Comparison of ENCODE assay signal across 35 cellular contexts in genomic region chr19:3282564-3282963, GRCh38. TPM values are rescaled to one million over a fixed set of nuclear protein-coding genes. Genes with fewer than 3 reads are reported as not detected.
"Had no signal": no experiment of that assay in that cellular context is flagged by ENCODE, and none has a peak within 500 bp of the region (broad histone marks: within the 10 kb centered on the region; RNA-seq: fewer than 3 reads in every experiment).

No MANE protein-coding gene starts in this region.

- ATAC-seq: activated CD8-positive, alpha-beta T cell treated with anti-CD3 and anti-CD28 coated beads for 36 hours; activated naive CD4-positive, alpha-beta T cell treated with anti-CD3 and anti-CD28 coated beads, Interleukin-2, amount 50 U/mL, for 72 hours; activated T-cell treated with anti-CD3 and anti-CD28 coated beads, Interleukin-2, amount 50 U/mL, for 4 hours; activated T-cell treated with anti-CD3 and anti-CD28 coated beads, Interleukin-2, amount 50 U/mL, for 72 hours; activated T-helper 17 cell treated with anti-CD3 and anti-CD28 coated beads, Interleukin-2, amount 50 U/mL, for 72 hours; body of pancreas had no signal

- DNase-seq: activated B cell treated with CpG ODN at 0.5 μM for 24 hours; activated CD4-positive, alpha-beta memory T cell treated with anti-CD3 and anti-CD28 coated beads for 36 hours; activated CD4-positive, alpha-beta T cell treated with anti-CD3 and anti-CD28 coated beads for 4 hours; activated CD4-positive, alpha-beta T cell treated with anti-CD3 and anti-CD28 coated beads, Interleukin-2, amount 10 ng/mL, durations not matched to agents 24 days and 14 days; activated CD4-positive, alpha-beta T cell treated with anti-CD3 and anti-CD28 coated beads, Interleukin-2, amount 50 U/mL, for 1 hour; activated CD4-positive, alpha-beta T cell treated with anti-CD3 and anti-CD28 coated beads, Interleukin-2, amount 50 U/mL, for 4 hours; activated CD4-positive, CD25-positive, alpha-beta regulatory T cell treated with anti-CD3 and anti-CD28 coated beads, Interleukin-2, amount 50 U/mL, for 72 hours; activated CD8-positive, alpha-beta memory T cell treated with anti-CD3 and anti-CD28 coated beads, Interleukin-2, amount 50 U/mL, for 4 hours; activated CD8-positive, alpha-beta T cell treated with anti-CD3 and anti-CD28 coated beads for 36 hours; activated effector memory CD4-positive, alpha-beta T cell treated with anti-CD3 and anti-CD28 coated beads, Interleukin-2, amount 50 U/mL, for 16 hours; activated gamma-delta T cell treated with Interleukin-2 at 50 U/mL for 16 hours; activated naive CD4-positive, alpha-beta T cell; activated naive CD4-positive, alpha-beta T cell treated with anti-CD3 and anti-CD28 coated beads for 36 hours; activated naive CD4-positive, alpha-beta T cell treated with anti-CD3 and anti-CD28 coated beads, Interleukin-2, amount 50 U/mL, for 16 hours; activated naive CD8-positive, alpha-beta T cell treated with anti-CD3 and anti-CD28 coated beads for 36 hours; activated T-cell treated with anti-CD3 and anti-CD28 coated beads for 4 hours; activated T-cell treated with anti-CD3 and anti-CD28 coated beads, Interleukin-2, amount 50 U/mL, for 1 hour; activated T-cell treated with anti-CD3 and anti-CD28 coated beads, Interleukin-2, amount 50 U/mL, for 4 hours; activated T-cell treated with anti-CD3 and anti-CD28 coated beads, Interleukin-2, amount 50 U/mL, for 72 hours; adrenal gland; amniotic stem cell; aorta; body of pancreas; brain microvascular endothelial cell; central memory CD4-positive, alpha-beta T cell; T-helper 1 cell; T-helper 2 cell; T-helper 9 cell had no signal

- FAIRE-seq: astrocyte, TTC549 had no signal

- H3K36me3 ChIP-seq: adrenal gland, brain microvascular endothelial cell, breast epithelium had no signal

- H3K27me3 ChIP-seq: body of pancreas had no signal

- H3K4me3 ChIP-seq: adrenal gland, body of pancreas, breast epithelium had no signal

- H3K27ac ChIP-seq: adrenal gland, body of pancreas, brain microvascular endothelial cell, breast epithelium, VCaP had no signal

- H3K9me3 ChIP-seq: adrenal gland, body of pancreas, breast epithelium had no signal

- H3K4me1 ChIP-seq: breast epithelium had no signal

RNA-seq across cellular contexts. Expression of gene CELF5, which starts 58.1 kb away (rescaled TPM):
- total RNA-seq: activated B cell treated with CpG ODN at 0.5 μM for 24 hours; activated naive CD4-positive, alpha-beta T cell treated with anti-CD3 and anti-CD28 coated beads for 36 hours; aorta; cardiac septum had no signal
